ENCODE assay signal across 19 cellular contexts in genomic region chr5:140642718-140643117, GRCh38. TPM values are rescaled to one million over a fixed set of nuclear protein-coding genes. Genes with fewer than 3 reads are reported as not detected.
DNase-seq lines count a peak whose midpoint lies in the region; ATAC-seq and TF ChIP-seq lines count a peak whose summit lies in the region.
"Had no signal": no experiment of that assay in that cellular context is flagged by ENCODE, and none has a peak within 500 bp of the region (broad histone marks: within the 10 kb centered on the region; RNA-seq: fewer than 3 reads in every experiment).

No MANE protein-coding gene starts in this region.

- H3K36me3 ChIP-seq in stomach: peaks cover 20 to 47% (median 43%) of the 10 kb centered on the region in 4 donors

- H3K9me3 ChIP-seq in stomach: no peaks in the 10 kb centered on the region

- peaks cover 50% of the 10 kb centered on the region for H3K4me1 Mint-ChIP-seq in activated CD8-positive, alpha-beta T cell treated with anti-CD3 and anti-CD28 coated beads for 36 hours (ENCODE audit: low read depth)
- peaks cover 55% of the 10 kb centered on the region for H3K4me1 Mint-ChIP-seq in activated CD8-positive, alpha-beta T cell treated with anti-CD3 and anti-CD28 coated beads, Interleukin-2, amount 10 ng/mL, durations not matched to agents 7 days and 5 days (ENCODE audit: low read depth)

- no peak for TF ChIP-seq CTCF in activated CD8-positive, alpha-beta T cell treated with anti-CD3 and anti-CD28 coated beads for 36 hours (IDR thresholded peaks at IDR 0.05)
- TF ChIP-seq CTCF in fibroblast of mammary gland (conservative IDR thresholded peaks at IDR 0.05; ENCODE audit: control insufficient read depth, insufficient read depth, low read depth, low read length) (no peak), stomach (IDR thresholded peaks at IDR 0.05) (no peak)

- WGBS in stomach, 5 donors: 55 to 70% (median 57%) methylated on average over 3 of the region's 3 CpGs

- no peak overlapping the region for H3K4me3 Mint-ChIP-seq in activated CD8-positive, alpha-beta T cell treated with anti-CD3 and anti-CD28 coated beads for 36 hours
- no peak overlapping the region for H3K4me3 Mint-ChIP-seq in activated CD8-positive, alpha-beta T cell treated with anti-CD3 and anti-CD28 coated beads, Interleukin-2, amount 10 ng/mL, durations not matched to agents 7 days and 5 days
- H3K4me3 Mint-ChIP-seq: GM23338; natural killer cell treated with Interleukin-12 subunit alpha and Interleukin-12 subunit beta and Interleukin-15 and Interleukin-18, amount 100 ng/mL, for 72 hours; stimulated activated naive CD8-positive, alpha-beta T cell treated with anti-CD3 and anti-CD28 coated beads, Interleukin-15, Interleukin-2, amounts not matched to agents 100 ng/mL and 50 ng/mL, for 24 hours had no signal

- no peaks in the 10 kb centered on the region for H3K27me3 ChIP-seq in stomach

- no peak overlapping the region for H3K4me3 ChIP-seq in fibroblast of mammary gland (ENCODE audit: control insufficient read depth, low read depth, low read length)
- no peak overlapping the region for H3K4me3 ChIP-seq in stomach
- H3K4me3 ChIP-seq: GM12878, GM23338, K562 had no signal

- POLR2A ChIA-PET in activated CD8-positive, alpha-beta T cell treated with anti-CD3 and anti-CD28 coated beads for 36 hours (lab: Charles Lee): interaction anchor here (0.9 to 2.1 kb wide), 4 partner anchors 26 to 297 kb away, joined by 3 to 10 read pairs (median 5); partner anchors contain the start of genes EIF4EBP3 and HBEGF
- POLR2A ChIA-PET in activated CD8-positive, alpha-beta T cell treated with anti-CD3 and anti-CD28 coated beads, Interleukin-2, amount 10 ng/mL, durations not matched to agents 7 days and 5 days (lab: Charles Lee): interaction anchor here (0.9 to 2.8 kb wide), 4 partner anchors 48 to 243 kb away, joined by 3 to 9 read pairs (median 4); partner anchors contain the start of genes ANKHD1, HARS1 and HARS2

- no peak for TF ChIP-seq POLR2A in stomach (IDR thresholded peaks at IDR 0.05)

- CTCF ChIA-PET in activated CD8-positive, alpha-beta T cell treated with anti-CD3 and anti-CD28 coated beads for 36 hours (lab: Charles Lee): interaction anchor here (0.9 to 1.6 kb wide), 4 partner anchors 20 to 279 kb away, joined by 3 to 4 read pairs (median 3); partner anchors contain the start of gene WDR55
- CTCF ChIA-PET in activated CD8-positive, alpha-beta T cell treated with anti-CD3 and anti-CD28 coated beads, Interleukin-2, amount 10 ng/mL, durations not matched to agents 7 days and 5 days (lab: Charles Lee): no interaction called here

- no peak overlapping the region for H3K27ac ChIP-seq in stomach

- no peak for ATAC-seq in activated CD8-positive, alpha-beta T cell treated with anti-CD3 and anti-CD28 coated beads for 36 hours
- ATAC-seq in activated CD8-positive, alpha-beta T cell treated with anti-CD3 and anti-CD28 coated beads, Interleukin-2, amount 10 ng/mL, durations not matched to agents 7 days and 5 days: no peak
- ATAC-seq in GM19397 (IDR thresholded peaks at IDR 0.05; ENCODE audit: unreplicated experiment): no peak
- ATAC-seq: GM12878; GM23338; K562; natural killer cell treated with Interleukin-12 subunit alpha and Interleukin-12 subunit beta and Interleukin-15 and Interleukin-18, amount 100 ng/mL, for 72 hours had no signal

- no peak for DNase-seq in activated CD8-positive, alpha-beta T cell treated with anti-CD3 and anti-CD28 coated beads for 36 hours
- no peak for DNase-seq in activated CD8-positive, alpha-beta T cell treated with anti-CD3 and anti-CD28 coated beads, Interleukin-2, amount 10 ng/mL, durations not matched to agents 7 days and 5 days
- DNase-seq in RPMI7951 (ENCODE audit: low read depth) (peak; percentile 41), fibroblast of mammary gland (ENCODE audit: low read depth) (peak; percentile 63), renal cortical epithelial cell (ENCODE audit: low read depth) (peak; percentile 64), stomach (no peak), COR-L47 (lab: John Stamatoyannopoulos, UW) (no peak)
- DNase-seq: activated CD8-positive, alpha-beta memory T cell treated with anti-CD3 and anti-CD28 coated beads, Interleukin-2, amount 50 U/mL, for 4 hours; cerebellar nuclear complex; glutamatergic neuron; mammary epithelial cell; NCI-H1105 treated with DMSO at 0.1 percent for 48 hours; SHP77 treated with DMSO at 0.1 percent for 48 hours had no signal

- H3K36me3 Mint-ChIP-seq in activated CD8-positive, alpha-beta T cell treated with anti-CD3 and anti-CD28 coated beads for 36 hours (ENCODE audit: low read depth): peaks cover 41% of the 10 kb centered on the region
- peaks cover 44% of the 10 kb centered on the region for H3K36me3 Mint-ChIP-seq in activated CD8-positive, alpha-beta T cell treated with anti-CD3 and anti-CD28 coated beads, Interleukin-2, amount 10 ng/mL, durations not matched to agents 7 days and 5 days (ENCODE audit: low read depth)

- H3K4me1 ChIP-seq in stomach: peaks cover 21 to 73% (median 54%) of the 10 kb centered on the region in 4 donors

- no peaks in the 10 kb centered on the region for H3K9me3 Mint-ChIP-seq in activated CD8-positive, alpha-beta T cell treated with anti-CD3 and anti-CD28 coated beads for 36 hours
- no peaks in the 10 kb centered on the region for H3K9me3 Mint-ChIP-seq in activated CD8-positive, alpha-beta T cell treated with anti-CD3 and anti-CD28 coated beads, Interleukin-2, amount 10 ng/mL, durations not matched to agents 7 days and 5 days (ENCODE audit: insufficient read depth)
- H3K9me3 Mint-ChIP-seq: GM23338; stimulated activated naive CD8-positive, alpha-beta T cell treated with anti-CD3 and anti-CD28 coated beads, Interleukin-15, Interleukin-2, amounts not matched to agents 100 ng/mL and 50 ng/mL, for 24 hours had no signal

- H3K27me3 Mint-ChIP-seq in activated CD8-positive, alpha-beta T cell treated with anti-CD3 and anti-CD28 coated beads for 36 hours: no peaks in the 10 kb centered on the region
- no peaks in the 10 kb centered on the region for H3K27me3 Mint-ChIP-seq in activated CD8-positive, alpha-beta T cell treated with anti-CD3 and anti-CD28 coated beads, Interleukin-2, amount 10 ng/mL, durations not matched to agents 7 days and 5 days (ENCODE audit: low read depth)
- H3K27me3 Mint-ChIP-seq: natural killer cell treated with Interleukin-12 subunit alpha and Interleukin-12 subunit beta and Interleukin-15 and Interleukin-18, amount 100 ng/mL, for 72 hours; stimulated activated naive CD8-positive, alpha-beta T cell treated with anti-CD3 and anti-CD28 coated beads, Interleukin-15, Interleukin-2, amounts not matched to agents 100 ng/mL and 50 ng/mL, for 24 hours had no signal

- TF ChIP-seq EP300 in stomach (IDR thresholded peaks at IDR 0.05): no peak

- intact Hi-C loops in activated CD8-positive, alpha-beta T cell treated with anti-CD3 and anti-CD28 coated beads for 36 hours (cut with micrococcal nuclease): no loop called here
- intact Hi-C loops in stomach (cut with DNase I; ENCODE audit: low total_unique reads): no loop called here

- H3K27ac Mint-ChIP-seq in activated CD8-positive, alpha-beta T cell treated with anti-CD3 and anti-CD28 coated beads for 36 hours: peak overlapping the region; percentile 5
- no peak overlapping the region for H3K27ac Mint-ChIP-seq in activated CD8-positive, alpha-beta T cell treated with anti-CD3 and anti-CD28 coated beads, Interleukin-2, amount 10 ng/mL, durations not matched to agents 7 days and 5 days
- H3K27ac Mint-ChIP-seq: GM23338; stimulated activated naive CD8-positive, alpha-beta T cell treated with anti-CD3 and anti-CD28 coated beads, Interleukin-15, Interleukin-2, amounts not matched to agents 100 ng/mL and 50 ng/mL, for 24 hours had no signal

RNA-seq across cellular contexts. Expression of gene TMCO6, which starts 3.5 kb away (rescaled TPM):
- 10 to 100 TPM; 31.7 to 33.2 TPM for total RNA-seq in activated CD8-positive, alpha-beta T cell treated with anti-CD3 and anti-CD28 coated beads for 36 hours
- total RNA-seq in activated CD8-positive, alpha-beta T cell treated with anti-CD3 and anti-CD28 coated beads, Interleukin-2, amount 10 ng/mL, durations not matched to agents 7 days and 5 days: 10 to 100 TPM; 30.5 to 36.5 TPM
- 6.8 and 9.2 TPM in 2 replicates for total RNA-seq in RPMI7951 (2014; rRNA removed; shearing (Covaris generic))
- 10.9 and 18.9 TPM in 2 replicates for total RNA-seq in renal cortical epithelial cell
- 10 to 100 TPM in 2 of 5 donors, 1 to 10 TPM in 3; 4.0 to 40.8 (median 7.0) TPM for total RNA-seq in stomach
- 10 to 100 TPM in 1 of 3 donors, 1 to 10 TPM in 2; 6.8 to 15.5 (median 7.9) TPM for polyA plus RNA-seq in stomach

RNA-seq across cellular contexts. Expression of gene NDUFA2, which starts 4.7 kb away (rescaled TPM):
- total RNA-seq in activated CD8-positive, alpha-beta T cell treated with anti-CD3 and anti-CD28 coated beads for 36 hours: 10 to 100 TPM; 63.1 to 64.5 TPM
- 10 to 100 TPM; 81.6 to 84.0 TPM for total RNA-seq in activated CD8-positive, alpha-beta T cell treated with anti-CD3 and anti-CD28 coated beads, Interleukin-2, amount 10 ng/mL, durations not matched to agents 7 days and 5 days
- 106 and 116 TPM in 2 replicates for total RNA-seq in RPMI7951 (2014; rRNA removed; shearing (Covaris generic))
- total RNA-seq in renal cortical epithelial cell: 33.0 and 35.6 TPM in 2 replicates
- total RNA-seq in stomach: 100 to 1,000 TPM in 1 of 5 donors, 10 to 100 TPM in 4; 28.6 to 171 (median 42.3) TPM
- polyA plus RNA-seq in stomach: 100 to 1,000 TPM; 266 to 271 (median 271) TPM

RNA-seq across cellular contexts. Expression of gene IK, which starts 4.9 kb away (rescaled TPM):
- 10 to 100 TPM; 84.3 to 84.5 TPM for total RNA-seq in activated CD8-positive, alpha-beta T cell treated with anti-CD3 and anti-CD28 coated beads for 36 hours
- 100 to 1,000 TPM in 1 of 2 experiments, 10 to 100 TPM in 1; 92.1 to 104 TPM for total RNA-seq in activated CD8-positive, alpha-beta T cell treated with anti-CD3 and anti-CD28 coated beads, Interleukin-2, amount 10 ng/mL, durations not matched to agents 7 days and 5 days
- 93.8 and 130 TPM in 2 replicates for total RNA-seq in RPMI7951 (2014; rRNA removed; shearing (Covaris generic))
- total RNA-seq in renal cortical epithelial cell (73.3 and 168 TPM in 2 replicates), stomach (100 to 1,000 TPM in 1 of 5 donors, 10 to 100 TPM in 4; 69.4 to 155 (median 73.3) TPM)
- 10 to 100 TPM; 53.1 to 68.7 (median 61.4) TPM for polyA plus RNA-seq in stomach

RNA-seq across cellular contexts. Expression of gene CD14, which starts 9.7 kb away (rescaled TPM):
- under 1 TPM; 0.36 to 0.41 TPM for total RNA-seq in activated CD8-positive, alpha-beta T cell treated with anti-CD3 and anti-CD28 coated beads for 36 hours
- total RNA-seq in activated CD8-positive, alpha-beta T cell treated with anti-CD3 and anti-CD28 coated beads, Interleukin-2, amount 10 ng/mL, durations not matched to agents 7 days and 5 days: under 1 TPM; 0.42 to 0.45 TPM
- total RNA-seq in RPMI7951 (2014; rRNA removed; shearing (Covaris generic)): 0.20 and 0.96 TPM in 2 replicates
- total RNA-seq in renal cortical epithelial cell: 5.3 TPM in 1 of 2 replicates, not detected in the other
- 10 to 100 TPM in 4 of 5 donors, 1 to 10 TPM in 1; 8.5 to 99.8 (median 23.9) TPM for total RNA-seq in stomach
- 10 to 100 TPM; 17.0 to 45.6 (median 35.0) TPM for polyA plus RNA-seq in stomach
- total RNA-seq: GM23338 had no signal
- polyA plus RNA-seq: GM23338 had no signal

RNA-seq across cellular contexts. Expression of gene WDR55, which starts 22.0 kb away (rescaled TPM):
- total RNA-seq in activated CD8-positive, alpha-beta T cell treated with anti-CD3 and anti-CD28 coated beads for 36 hours: 10 to 100 TPM; 30.1 to 31.8 TPM
- total RNA-seq in activated CD8-positive, alpha-beta T cell treated with anti-CD3 and anti-CD28 coated beads, Interleukin-2, amount 10 ng/mL, durations not matched to agents 7 days and 5 days: 10 to 100 TPM; 40.1 to 41.1 TPM
- 11.2 and 15.4 TPM in 2 replicates for total RNA-seq in RPMI7951 (2014; rRNA removed; shearing (Covaris generic))
- total RNA-seq in renal cortical epithelial cell (43.3 and 58.7 TPM in 2 replicates), stomach (10 to 100 TPM; 20.7 to 51.0 (median 31.0) TPM)
- 10 to 100 TPM; 13.8 to 19.6 (median 17.8) TPM for polyA plus RNA-seq in stomach

Comparison
In these comparisons a context has a peak if more than half of its experiments do, and no peak if none do; other contexts are left out.
1. DNase-seq: peak in RPMI7951 (single experiment), fibroblast of mammary gland (single experiment) and renal cortical epithelial cell (single experiment); none in activated CD8-positive, alpha-beta T cell treated with anti-CD3 and anti-CD28 coated beads for 36 hours (single experiment), activated CD8-positive, alpha-beta T cell treated with anti-CD3 and anti-CD28 coated beads, Interleukin-2, amount 10 ng/mL, durations not matched to agents 7 days and 5 days (single experiment), stomach (single experiment) and COR-L47 (single experiment).